28 cellular contexts compared by ENCODE assay signal in genomic region chr11:43709689-43710088, GRCh38.
"Had no signal": no experiment of that assay in that cellular context is flagged by ENCODE, and none has a peak within 500 bp of the region (broad histone marks: within the 10 kb centered on the region; RNA-seq: fewer than 3 reads in every experiment).

No MANE protein-coding gene starts in this region.

- DNase-seq: activated CD4-positive, alpha-beta T cell treated with anti-CD3 and anti-CD28 coated beads for 1 hour; activated CD4-positive, alpha-beta T cell treated with anti-CD3 and anti-CD28 coated beads for 4 hours; activated CD4-positive, alpha-beta T cell treated with anti-CD3 and anti-CD28 coated beads, Interleukin-2, amount 10 ng/mL, durations not matched to agents 7 days and 5 days; activated CD4-positive, alpha-beta T cell treated with anti-CD3 and anti-CD28 coated beads, Interleukin-2, amount 50 U/mL, for 4 hours; activated CD8-positive, alpha-beta memory T cell treated with anti-CD3 and anti-CD28 coated beads for 24 hours; activated CD8-positive, alpha-beta T cell treated with anti-CD3 and anti-CD28 coated beads for 36 hours; activated effector memory CD4-positive, alpha-beta T cell treated with Interleukin-2 at 50 U/mL for 16 hours; activated gamma-delta T cell treated with Interleukin-2 at 50 U/mL for 16 hours; activated naive CD4-positive, alpha-beta T cell treated with anti-CD3 and anti-CD28 coated beads for 36 hours; activated naive CD8-positive, alpha-beta T cell treated with anti-CD3 and anti-CD28 coated beads for 36 hours; activated naive CD8-positive, alpha-beta T cell treated with anti-CD3 and anti-CD28 coated beads, Interleukin-2, amount 50 U/mL, for 24 hours; activated T-cell treated with anti-CD3 and anti-CD28 coated beads, Interleukin-2, amount 50 U/mL, for 4 hours; adrenal gland; amygdala; aorta; body of pancreas; dorsolateral prefrontal cortex; effector memory CD4-positive, alpha-beta T cell; endodermal cell; foreskin keratinocyte; gastrocnemius medialis; glutamatergic neuron; heart right ventricle; T-helper 2 cell had no signal

- H3K4me2 ChIP-seq: hepatocyte had no signal

- ATAC-seq: activated CD8-positive, alpha-beta T cell treated with anti-CD3 and anti-CD28 coated beads for 36 hours; activated naive CD8-positive, alpha-beta T cell treated with anti-CD3 and anti-CD28 coated beads, Interleukin-2, amount 50 U/mL, for 24 hours; activated T-cell treated with anti-CD3 and anti-CD28 coated beads, Interleukin-2, amount 50 U/mL, for 4 hours; activated T-helper 17 cell treated with anti-CD3 and anti-CD28 coated beads, Interleukin-2, amount 50 U/mL, for 72 hours; body of pancreas; esophagus mucosa; foreskin keratinocyte; gastrocnemius medialis; heart right ventricle had no signal

- H3K27me3 ChIP-seq: adrenal gland, body of pancreas, dorsolateral prefrontal cortex, foreskin keratinocyte, gastrocnemius medialis, heart right ventricle, hepatocyte had no signal

- H3K27ac ChIP-seq: adrenal gland, body of pancreas, coronary artery, dorsolateral prefrontal cortex, foreskin keratinocyte, gastrocnemius medialis, heart right ventricle, hepatocyte had no signal

- H2AFZ ChIP-seq: hepatocyte had no signal

- H3K36me3 ChIP-seq: adrenal gland, gastrocnemius medialis had no signal

- H3K4me1 ChIP-seq: adrenal gland, body of pancreas, foreskin keratinocyte, gastrocnemius medialis had no signal

- H3K4me3 ChIP-seq: adrenal gland, body of pancreas, coronary artery, dorsolateral prefrontal cortex, gastrocnemius medialis, heart right ventricle, hepatocyte had no signal

- H3K9me3 ChIP-seq: adrenal gland, body of pancreas, gastrocnemius medialis had no signal
